22 cellular contexts compared by ENCODE assay signal in the genomic region with DNA sequence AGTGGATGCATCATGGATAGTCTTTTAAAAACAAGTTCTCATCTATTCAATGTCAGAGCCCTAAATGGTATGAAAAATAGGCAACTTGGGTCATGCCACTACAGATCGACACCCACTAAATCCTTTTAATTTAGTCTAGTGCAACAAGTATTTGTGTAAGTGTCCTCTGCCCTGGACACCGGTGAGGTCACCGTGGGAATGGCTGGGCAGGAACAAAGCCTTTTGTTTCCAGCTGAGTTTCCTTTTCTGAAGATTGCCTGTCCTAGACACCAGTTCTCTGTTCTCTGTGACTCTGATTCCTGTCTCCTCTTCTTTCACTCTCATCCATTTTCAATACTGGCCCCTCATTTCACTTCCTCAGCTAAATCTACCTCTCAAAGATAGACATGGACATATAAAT.
DNase-seq lines count a peak whose midpoint lies in the region; ATAC-seq and TF ChIP-seq lines count a peak whose summit lies in the region.
"Had no signal": no experiment of that assay in that cellular context is flagged by ENCODE, and none has a peak within 500 bp of the region (broad histone marks: within the 10 kb centered on the region; RNA-seq: fewer than 3 reads in every experiment).

No MANE protein-coding gene starts in this region.

- H3K4me1 ChIP-seq in endodermal cell (ENCODE audit: control insufficient read depth, insufficient read depth, low read length) (no peaks in the 10 kb centered on the region), breast epithelium (no peaks in the 10 kb centered on the region), right atrium auricular region (no peaks in the 10 kb centered on the region)
- H3K4me1 ChIP-seq: A549, BE2C had no signal

- peak overlapping the region; percentile 3 for H3K27ac ChIP-seq in endodermal cell (ENCODE audit: low read depth, low read length)
- no peak overlapping the region for H3K27ac ChIP-seq in breast epithelium
- H3K27ac ChIP-seq in right atrium auricular region: no peak overlapping the region
- H3K27ac ChIP-seq: A549 had no signal

- ATAC-seq in activated CD4-positive, alpha-beta T cell treated with anti-CD3 and anti-CD28 coated beads for 36 hours: no peak
- ATAC-seq: A549, Right ventricle myocardium inferior had no signal

- H3K9me3 ChIP-seq in endodermal cell (ENCODE audit: control insufficient read depth, low read length) (no peaks in the 10 kb centered on the region), breast epithelium (no peaks in the 10 kb centered on the region), right atrium auricular region (no peaks in the 10 kb centered on the region)
- H3K9me3 ChIP-seq: A549, BE2C had no signal

- no peak for DNase-seq in endodermal cell
- peak; percentile 13 for DNase-seq in kidney tubule cell (ENCODE audit: low spot score)
- peak; percentile 10 for DNase-seq in occipital lobe (lab: John Stamatoyannopoulos, UW)
- peak; percentile 68 for DNase-seq in superior temporal gyrus (ENCODE audit: extremely low spot score)
- DNase-seq in breast epithelium (ENCODE audit: low spot score in 2 of 2): no peak
- no peak for DNase-seq in type B pancreatic cell (ENCODE audit: extremely low spot score, unreplicated experiment)
- DNase-seq in activated CD4-positive, alpha-beta T cell treated with anti-CD3 and anti-CD28 coated beads for 36 hours: no peak
- DNase-seq in right atrium auricular region (ENCODE audit: low spot score): no peak
- DNase-seq: BE2C; CD4-positive, CD25-positive, alpha-beta regulatory T cell; DMS 273 treated with DMSO at 0.1 percent for 48 hours; DMS79 treated with DMSO at 0.1 percent for 48 hours; H7; NCI-H1105; NCI-H2029 treated with DMSO at 0.1 percent for 48 hours; NCI-H226; NCI-H510A treated with DMSO at 0.1 percent for 48 hours; NCI-H748 treated with DMSO at 0.1 percent for 48 hours; OCI-M1 had no signal

- H3K27me3 Mint-ChIP-seq in endodermal cell (ENCODE audit: insufficient read depth) (peaks cover 61% of the 10 kb centered on the region), type B pancreatic cell (no peaks in the 10 kb centered on the region)
- H3K27me3 Mint-ChIP-seq in activated CD4-positive, alpha-beta T cell treated with anti-CD3 and anti-CD28 coated beads for 36 hours: peaks cover 5% of the 10 kb centered on the region
- H3K27me3 Mint-ChIP-seq: CD4-positive, CD25-positive, alpha-beta regulatory T cell had no signal

- TF ChIP-seq POLR2A in breast epithelium (IDR thresholded peaks at IDR 0.05): no peak

- intact Hi-C loops in breast epithelium (cut with DNase I; ENCODE audit: low total_unique reads): no loop called here
- intact Hi-C loops in activated CD4-positive, alpha-beta T cell treated with anti-CD3 and anti-CD28 coated beads for 36 hours (cut with DNase I, micrococcal nuclease): no loop called here

- TF ChIP-seq CTCF in endodermal cell (conservative IDR thresholded peaks at IDR 0.05): no peak
- TF ChIP-seq CTCF in breast epithelium (IDR thresholded peaks at IDR 0.05): no peak
- no peak for TF ChIP-seq CTCF in type B pancreatic cell (conservative IDR thresholded peaks at IDR 0.05)
- no peak for TF ChIP-seq CTCF in right atrium auricular region (IDR thresholded peaks at IDR 0.05)

- H3K36me3 Mint-ChIP-seq in endodermal cell (ENCODE audit: low read depth) (no peaks in the 10 kb centered on the region), type B pancreatic cell (no peaks in the 10 kb centered on the region)
- H3K36me3 Mint-ChIP-seq in activated CD4-positive, alpha-beta T cell treated with anti-CD3 and anti-CD28 coated beads for 36 hours (ENCODE audit: low read depth): peaks cover 2% of the 10 kb centered on the region
- H3K36me3 Mint-ChIP-seq: CD4-positive, CD25-positive, alpha-beta regulatory T cell; IgD-negative memory B cell had no signal

- CTCF ChIA-PET in activated CD4-positive, alpha-beta T cell treated with anti-CD3 and anti-CD28 coated beads for 36 hours (lab: Charles Lee): interaction anchor here (0.6 kb wide), 1 partner anchor 18 kb away, joined by 3 read pairs; no protein-coding TSS in a partner anchor

- H3K9me3 Mint-ChIP-seq in endodermal cell (no peaks in the 10 kb centered on the region), type B pancreatic cell (peaks cover 4% of the 10 kb centered on the region)
- no peaks in the 10 kb centered on the region for H3K9me3 Mint-ChIP-seq in activated CD4-positive, alpha-beta T cell treated with anti-CD3 and anti-CD28 coated beads for 36 hours (ENCODE audit: low read depth)
- H3K9me3 Mint-ChIP-seq: IgD-negative memory B cell had no signal

- H3K9ac ChIP-seq in endodermal cell (ENCODE audit: extremely low read depth, low read length, poor library complexity, severe bottlenecking): no peak overlapping the region

- H3K27me3 ChIP-seq in endodermal cell (ENCODE audit: control insufficient read depth, insufficient read depth, low read length, poor library complexity, severe bottlenecking) (peaks cover 17% of the 10 kb centered on the region), breast epithelium (no peaks in the 10 kb centered on the region), right atrium auricular region (no peaks in the 10 kb centered on the region)
- H3K27me3 ChIP-seq: BE2C had no signal

- H3K4me3 ChIP-seq in endodermal cell (ENCODE audit: low read length) (no peak overlapping the region), breast epithelium (no peak overlapping the region), right atrium auricular region (no peak overlapping the region)
- H3K4me3 ChIP-seq: A549 had no signal

- H3K27ac Mint-ChIP-seq in endodermal cell (no peak overlapping the region), type B pancreatic cell (no peak overlapping the region)
- H3K27ac Mint-ChIP-seq in activated CD4-positive, alpha-beta T cell treated with anti-CD3 and anti-CD28 coated beads for 36 hours: no peak overlapping the region
- H3K27ac Mint-ChIP-seq: IgD-negative memory B cell had no signal

- WGBS in endodermal cell (ENCODE audit: insufficient coverage in 1 of 2, insufficient read length in 1 of 2), 2 experiments: 63 to 92% methylated on average over 3 of the region's 3 CpGs

- POLR2A ChIA-PET in activated CD4-positive, alpha-beta T cell treated with anti-CD3 and anti-CD28 coated beads for 36 hours (lab: Charles Lee): no interaction called here

- H3K4me3 Mint-ChIP-seq in endodermal cell: no peak overlapping the region
- H3K4me3 Mint-ChIP-seq in type B pancreatic cell: no peak overlapping the region
- no peak overlapping the region for H3K4me3 Mint-ChIP-seq in activated CD4-positive, alpha-beta T cell treated with anti-CD3 and anti-CD28 coated beads for 36 hours
- H3K4me3 Mint-ChIP-seq: CD4-positive, CD25-positive, alpha-beta regulatory T cell; IgD-negative memory B cell had no signal

- H3K36me3 ChIP-seq in endodermal cell (ENCODE audit: control insufficient read depth, insufficient read depth, low read length) (no peaks in the 10 kb centered on the region), breast epithelium (no peaks in the 10 kb centered on the region), right atrium auricular region (no peaks in the 10 kb centered on the region)
- H3K36me3 ChIP-seq: BE2C had no signal

- H3K4me1 Mint-ChIP-seq in endodermal cell (peaks cover 16% of the 10 kb centered on the region), type B pancreatic cell (ENCODE audit: unreplicated experiment) (peaks cover 27% of the 10 kb centered on the region)
- peaks cover 33% of the 10 kb centered on the region for H3K4me1 Mint-ChIP-seq in activated CD4-positive, alpha-beta T cell treated with anti-CD3 and anti-CD28 coated beads for 36 hours
- H3K4me1 Mint-ChIP-seq: IgD-negative memory B cell had no signal

Comparison
In these comparisons a context has a peak if more than half of its experiments do, and no peak if none do; other contexts are left out.
1. DNase-seq: peak in kidney tubule cell (single experiment), occipital lobe (single experiment) and superior temporal gyrus (single experiment); none in endodermal cell (single experiment), breast epithelium (0 of 2), type B pancreatic cell (single experiment), activated CD4-positive, alpha-beta T cell treated with anti-CD3 and anti-CD28 coated beads for 36 hours (single experiment) and right atrium auricular region (single experiment).